1 cellular context compared by ENCODE assay signal in the genomic region with DNA sequence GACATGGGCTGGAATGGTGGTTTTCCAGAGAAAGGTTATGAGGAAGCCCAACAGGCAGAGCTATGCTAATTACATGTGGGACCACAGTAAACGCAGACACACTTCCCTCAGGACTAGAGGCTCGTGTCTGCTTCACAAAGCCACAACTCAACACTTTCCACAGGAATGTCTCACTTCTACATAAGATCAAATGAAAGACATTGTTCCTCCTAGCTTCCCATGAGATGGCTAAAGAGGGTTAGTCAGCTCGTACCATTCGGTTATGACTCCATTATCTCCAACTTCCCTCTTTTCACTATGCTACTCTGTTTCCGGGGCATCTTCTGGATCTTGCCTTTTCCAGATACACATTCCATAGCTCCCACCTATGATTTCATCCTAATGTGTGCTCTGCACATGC.
TF ChIP-seq lines count a peak whose summit lies in the region.

No MANE protein-coding gene starts in this region.

TF ChIP-seq in HEK293, 187 proteins besides CTCF, POLR2A, EP300 and RAD21:
- no peak for TF ChIP-seq MZF1 (tag by site-specific recombination; IDR thresholded peaks at IDR 0.05; ENCODE audit: borderline replicate concordance)
- 0 out of 2 replicates have a peak, but pooled peaks have one; percentile 23 for TF ChIP-seq ZNF558 (tag by site-specific recombination; IDR thresholded peaks at IDR 0.05)
TF ChIP-seq in HEK293: peak in this region for 1.
